In the genomic region with DNA sequence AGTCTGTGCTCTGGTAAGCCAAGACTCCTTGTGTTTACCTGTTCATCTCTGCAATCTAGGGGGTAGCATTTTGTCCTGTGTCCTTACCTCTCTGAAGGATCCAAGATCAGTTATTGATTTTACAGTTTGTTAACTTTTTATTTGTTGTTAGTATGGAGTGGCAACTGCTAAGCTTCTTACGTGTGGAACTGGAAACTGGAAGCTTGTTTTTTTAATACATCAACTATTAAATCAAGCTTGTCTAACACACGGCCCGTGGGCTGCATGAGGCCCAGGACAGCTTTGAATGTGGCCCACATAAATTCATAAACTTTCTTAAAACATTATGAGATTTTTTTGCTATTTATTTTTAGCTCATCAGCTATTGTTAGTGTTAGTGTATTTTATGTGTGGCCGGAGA, we compare ENCODE assay signal across 29 cellular contexts. TPM values are rescaled to one million over a fixed set of nuclear protein-coding genes. Genes with fewer than 3 reads are reported as not detected.
"Had no signal": no experiment of that assay in that cellular context is flagged by ENCODE, and none has a peak within 500 bp of the region (broad histone marks: within the 10 kb centered on the region; RNA-seq: fewer than 3 reads in every experiment).

No MANE protein-coding gene starts in this region.

- H3K9me3 ChIP-seq: gastrocnemius medialis, neutrophil, ovary, prostate gland, suprapubic skin, tibial artery, upper lobe of right lung had no signal

- H3K4me1 Mint-ChIP-seq: activated CD4-positive, alpha-beta T cell treated with anti-CD3 and anti-CD28 coated beads for 36 hours had no signal

- H3K27ac ChIP-seq: epithelial cell of prostate, gastrocnemius medialis, neutrophil, ovary, prostate gland, suprapubic skin, tibial artery, upper lobe of right lung had no signal

- H3K4me3 Mint-ChIP-seq: activated CD4-positive, alpha-beta T cell treated with anti-CD3 and anti-CD28 coated beads for 36 hours; activated T-cell treated with anti-CD3 and anti-CD28 coated beads, Interleukin-2, amount 50 U/mL, for 72 hours; central memory CD8-positive, alpha-beta T cell; natural killer cell; stimulated activated naive B cell treated with anti-CD40 and anti-IgM and Interleukin-4, amounts not matched to agents 10 μg/mL and 1 μg/mL and 100 μg/mL, for 72 hours had no signal

- H3K27me3 ChIP-seq: gastrocnemius medialis, neutrophil, ovary, suprapubic skin, tibial artery, upper lobe of right lung had no signal

- H3K27ac Mint-ChIP-seq: activated CD4-positive, alpha-beta T cell treated with anti-CD3 and anti-CD28 coated beads for 36 hours; activated naive CD4-positive, alpha-beta T cell treated with anti-CD3 and anti-CD28 coated beads, Interleukin-2, amount 50 U/mL, for 72 hours; activated T-cell treated with anti-CD3 and anti-CD28 coated beads, Interleukin-2, amount 50 U/mL, for 72 hours; natural killer cell; stimulated activated naive B cell treated with anti-CD40 and anti-IgM and Interleukin-4, amounts not matched to agents 10 μg/mL and 1 μg/mL and 100 μg/mL, for 72 hours had no signal

- ATAC-seq: activated CD4-positive, alpha-beta T cell treated with anti-CD3 and anti-CD28 coated beads for 36 hours; activated naive CD4-positive, alpha-beta T cell treated with anti-CD3 and anti-CD28 coated beads, Interleukin-2, amount 50 U/mL, for 72 hours; activated T-cell treated with anti-CD3 and anti-CD28 coated beads, Interleukin-2, amount 50 U/mL, for 72 hours; gastrocnemius medialis; left cardiac atrium; natural killer cell; stimulated activated naive B cell treated with anti-CD40 and anti-IgM and Interleukin-4, amounts not matched to agents 10 μg/mL and 1 μg/mL and 100 μg/mL, for 72 hours; upper lobe of right lung had no signal

- H3K4me3 ChIP-seq: gastrocnemius medialis, lung, ovary, prostate gland, smooth muscle cell, suprapubic skin, tibial artery, upper lobe of right lung had no signal

- H3K36me3 ChIP-seq: ovary, prostate gland had no signal

- H3K4me1 ChIP-seq: prostate gland, suprapubic skin, upper lobe of right lung had no signal

- H3K36me3 Mint-ChIP-seq: natural killer cell had no signal

- H3K9me3 Mint-ChIP-seq: activated naive CD4-positive, alpha-beta T cell treated with anti-CD3 and anti-CD28 coated beads, Interleukin-2, amount 50 U/mL, for 72 hours; activated T-cell treated with anti-CD3 and anti-CD28 coated beads, Interleukin-2, amount 50 U/mL, for 72 hours; central memory CD8-positive, alpha-beta T cell; natural killer cell had no signal

- H3K27me3 Mint-ChIP-seq: activated CD4-positive, alpha-beta T cell treated with anti-CD3 and anti-CD28 coated beads for 36 hours; central memory CD8-positive, alpha-beta T cell; stimulated activated naive B cell treated with anti-CD40 and anti-IgM and Interleukin-4, amounts not matched to agents 10 μg/mL and 1 μg/mL and 100 μg/mL, for 72 hours had no signal

- DNase-seq: activated CD4-positive, alpha-beta T cell treated with anti-CD3 and anti-CD28 coated beads for 36 hours; activated CD4-positive, CD25-positive, alpha-beta regulatory T cell; activated naive CD4-positive, alpha-beta T cell; activated T-cell treated with anti-CD3 and anti-CD28 coated beads for 4 hours; activated T-cell treated with anti-CD3 and anti-CD28 coated beads, Interleukin-2, amount 50 U/mL, for 72 hours; anterior cingulate cortex; dermis blood vessel endothelial cell; effector CD4-positive, alpha-beta T cell; gastrocnemius medialis; glutamatergic neuron; left cardiac atrium; mesendoderm; natural killer cell; ovary; stimulated activated CD4-positive, alpha-beta T cell treated with anti-CD3 and anti-CD28 coated beads, Interleukin-1b, Interleukin-23, amount 100 ng/mL, for 48 hours; stimulated activated naive B cell treated with anti-CD40 and anti-IgM and Interleukin-4, amounts not matched to agents 10 μg/mL and 1 μg/mL and 100 μg/mL, for 72 hours; SW 1271; T-helper 2 cell; tibial artery; upper lobe of right lung had no signal

RNA-seq across cellular contexts. Expression of gene ADCY10, which starts 52.1 kb away (rescaled TPM):
- total RNA-seq: mononuclear cell, smooth muscle cell, suprapubic skin had no signal
